Comparison of ENCODE assay signal across 28 cellular contexts in genomic region chr3:43710607-43711006, GRCh38.
"Had no signal": no experiment of that assay in that cellular context is flagged by ENCODE, and none has a peak within 500 bp of the region (broad histone marks: within the 10 kb centered on the region; RNA-seq: fewer than 3 reads in every experiment).

No MANE protein-coding gene starts in this region.

- H3K27ac Mint-ChIP-seq: activated CD4-positive, alpha-beta T cell treated with anti-CD3 and anti-CD28 coated beads, Interleukin-2, amount 10 ng/mL, durations not matched to agents 24 days and 14 days; activated CD8-positive, alpha-beta T cell treated with anti-CD3 and anti-CD28 coated beads for 36 hours; activated naive CD8-positive, alpha-beta T cell treated with anti-CD3 and anti-CD28 coated beads for 36 hours; activated T-cell treated with anti-CD3 and anti-CD28 coated beads, Interleukin-2, amount 50 U/mL, for 72 hours; activated T-helper 17 cell treated with anti-CD3 and anti-CD28 coated beads, Interleukin-2, amount 50 U/mL, for 72 hours; T-helper 1 cell treated with Interleukin-12 subunit alpha and Interleukin-12 subunit beta and Interleukin-4 antibody, amounts not matched to agents 30 μg/mL and 1 μg/mL, for 36 hours; T-helper 2 cell treated with Interferon-gamma antibody and Interleukin-4, amounts not matched to agents 5 μg/mL and 100 μg/mL, for 36 hours had no signal

- H3K4me3 Mint-ChIP-seq: activated CD4-positive, alpha-beta T cell treated with anti-CD3 and anti-CD28 coated beads, Interleukin-2, amount 10 ng/mL, durations not matched to agents 24 days and 14 days; activated CD8-positive, alpha-beta T cell treated with anti-CD3 and anti-CD28 coated beads for 36 hours; activated naive CD8-positive, alpha-beta T cell treated with anti-CD3 and anti-CD28 coated beads for 36 hours; activated T-cell treated with anti-CD3 and anti-CD28 coated beads, Interleukin-2, amount 50 U/mL, for 72 hours; activated T-helper 17 cell treated with anti-CD3 and anti-CD28 coated beads, Interleukin-2, amount 50 U/mL, for 72 hours; T-helper 1 cell treated with Interleukin-12 subunit alpha and Interleukin-12 subunit beta and Interleukin-4 antibody, amounts not matched to agents 30 μg/mL and 1 μg/mL, for 36 hours; T-helper 2 cell treated with Interferon-gamma antibody and Interleukin-4, amounts not matched to agents 5 μg/mL and 100 μg/mL, for 36 hours had no signal

- H3K9me3 ChIP-seq: SJCRH30, SK-N-SH had no signal

- H3K27me3 ChIP-seq: brain microvascular endothelial cell, SJCRH30 had no signal

- H3K27ac ChIP-seq: brain microvascular endothelial cell, SJCRH30 had no signal

- H3K36me3 ChIP-seq: SJCRH30 had no signal

- DNase-seq: activated CD4-positive, alpha-beta T cell treated with anti-CD3 and anti-CD28 coated beads, Interleukin-2, amount 10 ng/mL, durations not matched to agents 24 days and 14 days; activated CD4-positive, alpha-beta T cell treated with anti-CD3 and anti-CD28 coated beads, Interleukin-2, amount 50 U/mL, for 4 hours; activated CD8-positive, alpha-beta T cell treated with anti-CD3 and anti-CD28 coated beads for 36 hours; activated effector memory CD4-positive, alpha-beta T cell treated with anti-CD3 and anti-CD28 coated beads, Interleukin-2, amount 50 U/mL, for 16 hours; activated naive CD4-positive, alpha-beta T cell; activated naive CD4-positive, alpha-beta T cell treated with anti-CD3 and anti-CD28 coated beads, Interleukin-2, amount 50 U/mL, for 16 hours; activated naive CD8-positive, alpha-beta T cell treated with anti-CD3 and anti-CD28 coated beads for 36 hours; activated T-cell treated with anti-CD3 and anti-CD28 coated beads, Interleukin-2, amount 50 U/mL, for 1 hour; activated T-cell treated with anti-CD3 and anti-CD28 coated beads, Interleukin-2, amount 50 U/mL, for 72 hours; amniotic stem cell; aorta; brain microvascular endothelial cell; central memory CD4-positive, alpha-beta T cell; NCI-H1105; NCI-H1417 treated with DMSO at 0.1 percent for 48 hours; NCI-H187 treated with DMSO at 0.1 percent for 48 hours; NCI-H2081; NCI-H2171 treated with DMSO at 0.1 percent for 48 hours; NCI-H2227 treated with DMSO at 0.1 percent for 48 hours; NCI-H446 treated with DMSO at 0.1 percent for 48 hours; NCI-H524; SHP77; SJCRH30; SK-N-SH had no signal

- H3K4me2 ChIP-seq: SK-N-SH had no signal

- H3K4me3 ChIP-seq: SJCRH30 had no signal

- H3K4me1 Mint-ChIP-seq: activated T-helper 17 cell treated with anti-CD3 and anti-CD28 coated beads, Interleukin-2, amount 50 U/mL, for 72 hours had no signal

- H3K27me3 Mint-ChIP-seq: activated CD4-positive, alpha-beta T cell treated with anti-CD3 and anti-CD28 coated beads, Interleukin-2, amount 10 ng/mL, durations not matched to agents 24 days and 14 days; activated CD8-positive, alpha-beta T cell treated with anti-CD3 and anti-CD28 coated beads for 36 hours; activated naive CD8-positive, alpha-beta T cell treated with anti-CD3 and anti-CD28 coated beads for 36 hours; activated T-helper 17 cell treated with anti-CD3 and anti-CD28 coated beads, Interleukin-2, amount 50 U/mL, for 72 hours had no signal

- H3K9ac ChIP-seq: SK-N-SH had no signal

- ATAC-seq: activated CD8-positive, alpha-beta T cell treated with anti-CD3 and anti-CD28 coated beads for 36 hours; activated T-cell treated with anti-CD3 and anti-CD28 coated beads, Interleukin-2, amount 50 U/mL, for 72 hours; activated T-helper 17 cell treated with anti-CD3 and anti-CD28 coated beads, Interleukin-2, amount 50 U/mL, for 72 hours; Panc1 had no signal

- H3K4me1 ChIP-seq: SJCRH30 had no signal

- H3K9me3 Mint-ChIP-seq: activated CD4-positive, alpha-beta T cell treated with anti-CD3 and anti-CD28 coated beads, Interleukin-2, amount 10 ng/mL, durations not matched to agents 24 days and 14 days; activated CD8-positive, alpha-beta T cell treated with anti-CD3 and anti-CD28 coated beads for 36 hours; activated naive CD8-positive, alpha-beta T cell treated with anti-CD3 and anti-CD28 coated beads for 36 hours; activated T-cell treated with anti-CD3 and anti-CD28 coated beads, Interleukin-2, amount 50 U/mL, for 72 hours; activated T-helper 17 cell treated with anti-CD3 and anti-CD28 coated beads, Interleukin-2, amount 50 U/mL, for 72 hours; T-helper 1 cell treated with Interleukin-12 subunit alpha and Interleukin-12 subunit beta and Interleukin-4 antibody, amounts not matched to agents 30 μg/mL and 1 μg/mL, for 36 hours; T-helper 2 cell treated with Interferon-gamma antibody and Interleukin-4, amounts not matched to agents 5 μg/mL and 100 μg/mL, for 36 hours had no signal
